ENCODE assay signal across 1 cellular context in the genomic region with DNA sequence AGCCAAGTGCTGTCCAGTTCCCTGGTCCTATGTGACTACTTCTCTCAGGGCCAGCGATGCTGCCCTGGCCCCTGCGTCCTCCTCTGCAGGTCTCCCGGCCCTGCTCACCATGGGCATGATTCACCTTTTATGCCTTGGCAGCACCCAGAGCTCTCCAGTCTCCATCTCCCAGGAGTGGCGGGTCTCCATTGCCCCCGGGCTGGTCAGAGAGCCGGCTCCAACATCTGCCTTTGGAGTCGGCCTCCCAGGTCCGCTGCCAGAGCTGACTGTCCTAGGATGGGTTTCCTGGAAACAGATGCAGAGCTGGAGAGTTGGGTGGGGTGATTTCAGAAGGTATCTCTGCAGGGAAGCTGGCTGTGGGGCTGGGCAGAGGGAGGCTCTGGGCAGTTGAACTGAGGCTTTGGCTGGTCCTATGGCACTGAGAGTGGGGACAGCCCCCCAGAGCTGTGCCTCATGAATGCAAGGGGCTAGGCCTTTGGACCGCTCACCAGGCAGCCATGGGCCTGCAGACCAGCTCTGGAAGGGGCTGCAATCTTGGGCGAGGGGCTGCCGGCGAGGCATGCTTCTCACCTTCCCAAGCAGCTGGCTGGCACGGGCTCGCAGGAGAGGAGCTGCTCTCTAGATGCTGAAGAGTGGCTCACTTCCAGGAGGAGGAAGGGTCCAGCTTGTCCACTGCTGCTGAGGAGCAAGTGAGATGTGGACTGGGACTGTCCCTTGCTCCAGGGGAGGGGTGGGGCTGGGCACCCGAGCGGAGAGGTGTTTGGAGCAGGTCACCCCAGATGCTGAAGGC.
TF ChIP-seq lines count a peak whose summit lies in the region.

No MANE protein-coding gene starts in this region.

TF ChIP-seq in HepG2, 621 proteins besides CTCF, POLR2A, EP300 and RAD21 (continued from another document):
- TF ChIP-seq, protein P1, sequence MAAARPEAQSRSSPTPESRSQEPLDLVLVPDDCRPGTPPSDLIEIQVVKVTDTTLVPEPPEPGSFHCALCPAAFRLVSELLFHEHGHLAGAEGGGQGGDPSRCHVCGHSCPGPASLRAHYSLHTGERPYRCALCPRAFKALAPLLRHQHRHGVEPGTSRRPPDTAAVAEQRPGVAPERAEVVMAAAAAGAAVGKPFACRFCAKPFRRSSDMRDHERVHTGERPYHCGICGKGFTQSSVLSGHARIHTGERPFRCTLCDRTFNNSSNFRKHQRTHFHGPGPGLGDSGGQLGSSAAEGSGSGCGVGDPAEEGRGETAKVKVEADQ (CRISPR knock-in tag; IDR thresholded peaks at IDR 0.05; ENCODE audit: borderline replicate concordance): no peak
- TF ChIP-seq ZBTB38 (CRISPR knock-in tag; IDR thresholded peaks at IDR 0.05) (peak; percentile 54), ELF1 (CRISPR knock-in tag; IDR thresholded peaks at IDR 0.05) (no peak), ZSCAN31 (CRISPR knock-in tag; IDR thresholded peaks at IDR 0.05; ENCODE audit: low read depth) (0 out of 2 replicates have a peak, but pooled peaks have one; percentile 5), MEIS2 (CRISPR knock-in tag; IDR thresholded peaks at IDR 0.05) (no peak)
